34 cellular contexts compared by ENCODE assay signal in the genomic region with DNA sequence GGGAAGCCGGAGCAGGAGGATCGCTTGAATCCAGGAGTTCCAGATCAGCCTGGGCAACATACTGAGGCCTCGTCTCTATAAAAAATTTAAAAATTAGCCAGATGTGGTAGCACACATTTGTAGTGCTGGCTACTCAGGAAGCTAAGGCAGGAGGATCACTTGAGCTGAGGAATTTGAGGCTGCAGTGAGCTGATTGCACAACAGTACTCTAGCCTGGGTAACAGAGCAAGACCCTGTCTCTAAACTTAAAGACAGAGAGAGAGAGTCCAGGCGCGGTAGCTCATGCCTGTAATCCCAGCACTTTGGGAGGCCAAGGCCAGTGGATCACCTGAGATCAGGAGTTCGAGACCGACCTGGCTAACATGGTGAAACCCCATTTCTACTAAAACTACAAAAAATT. TPM values are rescaled to one million over a fixed set of nuclear protein-coding genes. Genes with fewer than 3 reads are reported as not detected.
"Had no signal": no experiment of that assay in that cellular context is flagged by ENCODE, and none has a peak within 500 bp of the region (broad histone marks: within the 10 kb centered on the region; RNA-seq: fewer than 3 reads in every experiment).

No MANE protein-coding gene starts in this region.

- DNase-seq: activated B cell treated with CpG ODN at 0.5 μM for 24 hours; activated CD4-positive, alpha-beta T cell treated with anti-CD3 and anti-CD28 coated beads for 48 hours; activated CD4-positive, alpha-beta T cell treated with anti-CD3 and anti-CD28 coated beads, Interleukin-2, amount 50 U/mL, for 1 hour; activated CD4-positive, alpha-beta T cell treated with anti-CD3 and anti-CD28 coated beads, Interleukin-2, amount 50 U/mL, for 48 hours; activated CD8-positive, alpha-beta memory T cell treated with anti-CD3 and anti-CD28 coated beads for 24 hours; activated CD8-positive, alpha-beta T cell treated with anti-CD3 and anti-CD28 coated beads for 36 hours; activated effector memory CD4-positive, alpha-beta T cell treated with Interleukin-2 at 50 U/mL for 16 hours; activated gamma-delta T cell treated with Interleukin-2 at 50 U/mL for 16 hours; activated naive CD4-positive, alpha-beta T cell treated with Interleukin-2 at 50 U/mL for 16 hours; activated naive CD8-positive, alpha-beta T cell treated with anti-CD3 and anti-CD28 coated beads for 36 hours; activated naive CD8-positive, alpha-beta T cell treated with anti-CD3 and anti-CD28 coated beads, Interleukin-2, amount 50 U/mL, for 24 hours; activated T-cell treated with anti-CD3 and anti-CD28 coated beads, Interleukin-2, amount 50 U/mL, for 4 hours; adrenal gland; amygdala; aorta; body of pancreas; caudate nucleus; cortex of kidney; dermis blood vessel endothelial cell; effector CD4-positive, alpha-beta T cell; effector memory CD8-positive, alpha-beta T cell; erythroblast; foreskin keratinocyte; gastrocnemius medialis; glutamatergic neuron; heart left ventricle; T-helper 2 cell; WERI-Rb-1 had no signal

- FAIRE-seq: colon, TTC549 had no signal

- H3K9me3 ChIP-seq: adrenal gland, body of pancreas, esophagus muscularis mucosa, gastrocnemius medialis, heart left ventricle had no signal

- H3K27me3 ChIP-seq: adrenal gland, body of pancreas had no signal

- H3K27ac ChIP-seq: adrenal gland, body of pancreas, esophagus muscularis mucosa, foreskin keratinocyte, gastrocnemius medialis, heart left ventricle, WERI-Rb-1 had no signal

- H3K4me1 ChIP-seq: adrenal gland, foreskin keratinocyte, gastrocnemius medialis had no signal

- H3K36me3 ChIP-seq: adrenal gland, esophagus muscularis mucosa, gastrocnemius medialis, heart left ventricle, WERI-Rb-1 had no signal

- H3K4me3 ChIP-seq: adrenal gland, body of pancreas, esophagus muscularis mucosa, gastrocnemius medialis, heart left ventricle had no signal

- ATAC-seq: activated CD4-positive, CD25-positive, alpha-beta regulatory T cell treated with anti-CD3 and anti-CD28 coated beads, Interleukin-2, amount 50 U/mL, for 24 hours; activated CD8-positive, alpha-beta T cell treated with anti-CD3 and anti-CD28 coated beads for 36 hours; activated naive CD8-positive, alpha-beta T cell treated with anti-CD3 and anti-CD28 coated beads, Interleukin-2, amount 50 U/mL, for 24 hours; activated T-cell treated with anti-CD3 and anti-CD28 coated beads, Interleukin-2, amount 50 U/mL, for 4 hours; activated T-helper 17 cell treated with anti-CD3 and anti-CD28 coated beads, Interleukin-2, amount 50 U/mL, for 72 hours; body of pancreas; effector memory CD8-positive, alpha-beta T cell; foreskin keratinocyte; gastrocnemius medialis; heart left ventricle had no signal

RNA-seq across cellular contexts. Expression of a gene that starts 4.4 kb away (rescaled TPM):
- total RNA-seq: activated B cell treated with CpG ODN at 0.5 μM for 24 hours; activated CD8-positive, alpha-beta T cell treated with anti-CD3 and anti-CD28 coated beads for 36 hours; activated naive CD8-positive, alpha-beta T cell treated with anti-CD3 and anti-CD28 coated beads for 36 hours; activated T-cell treated with anti-CD3 and anti-CD28 coated beads, Interleukin-2, amount 50 U/mL, for 4 hours; activated T-helper 17 cell treated with anti-CD3 and anti-CD28 coated beads, Interleukin-2, amount 50 U/mL, for 72 hours; adrenal gland; aorta; body of pancreas; chondrocyte; dermis blood vessel endothelial cell; esophagus muscularis mucosa; foreskin keratinocyte; gastrocnemius medialis; heart left ventricle had no signal
- polyA plus RNA-seq: adrenal gland, aorta, foreskin keratinocyte, heart left ventricle had no signal

RNA-seq across cellular contexts. Expression of a gene that starts 8.2 kb away (rescaled TPM):
- total RNA-seq: activated B cell treated with CpG ODN at 0.5 μM for 24 hours; activated CD8-positive, alpha-beta T cell treated with anti-CD3 and anti-CD28 coated beads for 36 hours; activated T-cell treated with anti-CD3 and anti-CD28 coated beads, Interleukin-2, amount 50 U/mL, for 4 hours; activated T-helper 17 cell treated with anti-CD3 and anti-CD28 coated beads, Interleukin-2, amount 50 U/mL, for 72 hours; adrenal gland; aorta; body of pancreas; chondrocyte; dermis blood vessel endothelial cell; esophagus muscularis mucosa; foreskin keratinocyte; gastrocnemius medialis; heart left ventricle had no signal
- polyA plus RNA-seq: adrenal gland, aorta, foreskin keratinocyte, heart left ventricle had no signal

RNA-seq across cellular contexts. Expression of a gene that starts 27.8 kb away (rescaled TPM):
- total RNA-seq: activated B cell treated with CpG ODN at 0.5 μM for 24 hours; activated CD8-positive, alpha-beta T cell treated with anti-CD3 and anti-CD28 coated beads for 36 hours; activated naive CD8-positive, alpha-beta T cell treated with anti-CD3 and anti-CD28 coated beads for 36 hours; activated T-cell treated with anti-CD3 and anti-CD28 coated beads, Interleukin-2, amount 50 U/mL, for 4 hours; activated T-helper 17 cell treated with anti-CD3 and anti-CD28 coated beads, Interleukin-2, amount 50 U/mL, for 72 hours; adrenal gland; aorta; body of pancreas; chondrocyte; dermis blood vessel endothelial cell; esophagus muscularis mucosa; foreskin keratinocyte; gastrocnemius medialis; heart left ventricle had no signal
- polyA plus RNA-seq: adrenal gland, aorta, foreskin keratinocyte, heart left ventricle had no signal

RNA-seq across cellular contexts. Expression of a gene that starts 36.4 kb away (rescaled TPM):
- total RNA-seq: activated B cell treated with CpG ODN at 0.5 μM for 24 hours; activated CD8-positive, alpha-beta T cell treated with anti-CD3 and anti-CD28 coated beads for 36 hours; activated naive CD8-positive, alpha-beta T cell treated with anti-CD3 and anti-CD28 coated beads for 36 hours; activated T-helper 17 cell treated with anti-CD3 and anti-CD28 coated beads, Interleukin-2, amount 50 U/mL, for 72 hours; aorta; chondrocyte; dermis blood vessel endothelial cell; esophagus muscularis mucosa; foreskin keratinocyte; gastrocnemius medialis had no signal
- polyA plus RNA-seq: adrenal gland, foreskin keratinocyte, heart left ventricle had no signal

RNA-seq across cellular contexts. Expression of a gene that starts 43.7 kb away (rescaled TPM):
- total RNA-seq: activated B cell treated with CpG ODN at 0.5 μM for 24 hours; activated CD8-positive, alpha-beta T cell treated with anti-CD3 and anti-CD28 coated beads for 36 hours; activated naive CD8-positive, alpha-beta T cell treated with anti-CD3 and anti-CD28 coated beads for 36 hours; activated T-cell treated with anti-CD3 and anti-CD28 coated beads, Interleukin-2, amount 50 U/mL, for 4 hours; activated T-helper 17 cell treated with anti-CD3 and anti-CD28 coated beads, Interleukin-2, amount 50 U/mL, for 72 hours; aorta; chondrocyte; dermis blood vessel endothelial cell; gastrocnemius medialis had no signal
- polyA plus RNA-seq: heart left ventricle had no signal
